Comparison of ENCODE assay signal across 9 cellular contexts in genomic region chr7:87506243-87507180, GRCh38. TPM values are rescaled to one million over a fixed set of nuclear protein-coding genes. Genes with fewer than 3 reads are reported as not detected.
A peak's percentile ranks its signal among the peaks of the same experiment; 100 is the strongest.
DNase-seq lines count a peak whose midpoint lies in the region; ATAC-seq and TF ChIP-seq lines count a peak whose summit lies in the region.
"Had no signal": no experiment of that assay in that cellular context is flagged by ENCODE, and none has a peak within 500 bp of the region (broad histone marks: within the 10 kb centered on the region; RNA-seq: fewer than 3 reads in every experiment).

No MANE protein-coding gene starts in this region.

- no peaks in the 10 kb centered on the region for H3K36me3 Mint-ChIP-seq in T-helper 1 cell treated with Interleukin-12 subunit alpha and Interleukin-12 subunit beta and Interleukin-4 antibody, amounts not matched to agents 30 μg/mL and 1 μg/mL, for 36 hours (ENCODE audit: low read depth)

- no peak overlapping the region for H3K9ac ChIP-seq in OCI-LY3 (ENCODE audit: low read length)
- H3K9ac ChIP-seq in fibroblast of lung (ENCODE audit: insufficient read depth, low read length) = no peak overlapping the region

- H3K9me3 Mint-ChIP-seq in T-helper 1 cell treated with Interleukin-12 subunit alpha and Interleukin-12 subunit beta and Interleukin-4 antibody, amounts not matched to agents 30 μg/mL and 1 μg/mL, for 36 hours = no peaks in the 10 kb centered on the region

- H4K20me1 ChIP-seq in OCI-LY3 (ENCODE audit: insufficient read depth, low read length) (no peaks in the 10 kb centered on the region), fibroblast of lung (ENCODE audit: control insufficient read depth, extremely low read depth, insufficient read depth, low read length) (no peaks in the 10 kb centered on the region)

- DNase-seq in T-helper 1 cell (no peak), fibroblast of lung (ENCODE audit: low read depth in 2 of 2) (peak; percentile 35 to 44), stromal cell of bone marrow (ENCODE audit: low read depth) (peak; percentile 3)
- DNase-seq in activated CD4-positive, CD25-positive, alpha-beta regulatory T cell (lab: John Stamatoyannopoulos, UW) = no peak

- H3K36me3 ChIP-seq in OCI-LY3 (replicated peaks; ENCODE audit: low read depth, low read length) (no peaks in the 10 kb centered on the region), fibroblast of lung (ENCODE audit: control insufficient read depth, insufficient read depth, low read length) (no peaks in the 10 kb centered on the region)

- H3K9me3 ChIP-seq in OCI-LY3 (ENCODE audit: insufficient read depth, low read length) (no peaks in the 10 kb centered on the region), fibroblast of lung (ENCODE audit: control insufficient read depth, insufficient read depth, low read depth, low read length) (no peaks in the 10 kb centered on the region)

- H3K27ac ChIP-seq in OCI-LY3 (ENCODE audit: low read length) (no peak overlapping the region), fibroblast of lung (ENCODE audit: insufficient read depth, low read length) (no peak overlapping the region)

- peaks cover 18% of the 10 kb centered on the region for H3K4me1 Mint-ChIP-seq in T-helper 1 cell treated with Interleukin-12 subunit alpha and Interleukin-12 subunit beta and Interleukin-4 antibody, amounts not matched to agents 30 μg/mL and 1 μg/mL, for 36 hours (ENCODE audit: low read depth)

- H3K4me2 ChIP-seq in OCI-LY3 (ENCODE audit: low read length) = peak overlapping the region; percentile 39
- no peak overlapping the region for H3K4me2 ChIP-seq in fibroblast of lung (ENCODE audit: extremely low read depth, insufficient read depth, low read length)

- TF ChIP-seq CTCF in OCI-LY3 (IDR thresholded peaks at IDR 0.05; ENCODE audit: low read depth, low read length) (peak; percentile 64), fibroblast of lung (conservative IDR thresholded peaks at IDR 0.05 in 1 of 2, IDR thresholded peaks at IDR 0.05 in 1 of 2; ENCODE audit: low read depth in 1 of 2, low read length in 2 of 2) (peak; percentile 11 to 38)

- H3K79me2 ChIP-seq in OCI-LY3 (ENCODE audit: low read length) (no peaks in the 10 kb centered on the region), fibroblast of lung (ENCODE audit: control insufficient read depth, insufficient read depth, low read length) (no peaks in the 10 kb centered on the region)

- H2AFZ ChIP-seq in OCI-LY3 (ENCODE audit: low read depth, low read length) (0 out of 2 replicates have a peak overlapping the region, but pooled peaks have one; percentile 23), fibroblast of lung (ENCODE audit: low read length) (no peak overlapping the region)

- peak overlapping the region; percentile 23 for H3K4me3 Mint-ChIP-seq in T-helper 1 cell treated with Interleukin-12 subunit alpha and Interleukin-12 subunit beta and Interleukin-4 antibody, amounts not matched to agents 30 μg/mL and 1 μg/mL, for 36 hours

- no peaks in the 10 kb centered on the region for H3K27me3 Mint-ChIP-seq in T-helper 1 cell treated with Interleukin-12 subunit alpha and Interleukin-12 subunit beta and Interleukin-4 antibody, amounts not matched to agents 30 μg/mL and 1 μg/mL, for 36 hours (ENCODE audit: low read depth)

- no peak overlapping the region for H3K27ac Mint-ChIP-seq in T-helper 1 cell treated with Interleukin-12 subunit alpha and Interleukin-12 subunit beta and Interleukin-4 antibody, amounts not matched to agents 30 μg/mL and 1 μg/mL, for 36 hours

- ATAC-seq in HG03175 (IDR thresholded peaks at IDR 0.05; ENCODE audit: unreplicated experiment) (no peak), GM18873 (IDR thresholded peaks at IDR 0.05; ENCODE audit: low FRiP score, unreplicated experiment) (no peak)

- H3K4me1 ChIP-seq in OCI-LY3 (ENCODE audit: low read length) (peaks cover 32% of the 10 kb centered on the region), fibroblast of lung (ENCODE audit: control insufficient read depth, extremely low read depth, insufficient read depth, low read length) (no peaks in the 10 kb centered on the region)

- H3K4me3 ChIP-seq in OCI-LY3 (ENCODE audit: low read length) (no peak overlapping the region), fibroblast of lung (replicated peaks in 1 of 4; ENCODE audit: control extremely low read depth in 1 of 4, insufficient read depth in 1 of 4, low read depth in 3 of 4, low read length in 4 of 4) (no peak overlapping the region)
- H3K4me3 ChIP-seq: lung had no signal

- H3K27me3 ChIP-seq in OCI-LY3 (ENCODE audit: low read depth, low read length) (no peaks in the 10 kb centered on the region), fibroblast of lung (ENCODE audit: control insufficient read depth, insufficient read depth, low read length) (no peaks in the 10 kb centered on the region)

RNA-seq across cellular contexts. Expression of gene ABCB4, which starts 31.0 kb away (rescaled TPM):
- 0.26 and 0.66 TPM in 2 replicates for total RNA-seq in fibroblast of lung
- 0.03 and 0.16 TPM in 2 replicates for polyA plus RNA-seq in fibroblast of lung
- 0.02 and 0.21 TPM in 2 replicates for polyA plus RNA-seq in fibroblast of lung (2012)
- not detected in 2 replicates for polyA minus RNA-seq in fibroblast of lung (ENCODE audit: low replicate concordance)

Comparison
In these comparisons a context has a peak if more than half of its experiments do, and no peak if none do; other contexts are left out.
1. DNase-seq: peak in fibroblast of lung (2 of 2) and stromal cell of bone marrow (single experiment); none in T-helper 1 cell (0 of 5) and activated CD4-positive, CD25-positive, alpha-beta regulatory T cell (0 of 4).